3 cellular contexts compared by ENCODE assay signal in the genomic region with DNA sequence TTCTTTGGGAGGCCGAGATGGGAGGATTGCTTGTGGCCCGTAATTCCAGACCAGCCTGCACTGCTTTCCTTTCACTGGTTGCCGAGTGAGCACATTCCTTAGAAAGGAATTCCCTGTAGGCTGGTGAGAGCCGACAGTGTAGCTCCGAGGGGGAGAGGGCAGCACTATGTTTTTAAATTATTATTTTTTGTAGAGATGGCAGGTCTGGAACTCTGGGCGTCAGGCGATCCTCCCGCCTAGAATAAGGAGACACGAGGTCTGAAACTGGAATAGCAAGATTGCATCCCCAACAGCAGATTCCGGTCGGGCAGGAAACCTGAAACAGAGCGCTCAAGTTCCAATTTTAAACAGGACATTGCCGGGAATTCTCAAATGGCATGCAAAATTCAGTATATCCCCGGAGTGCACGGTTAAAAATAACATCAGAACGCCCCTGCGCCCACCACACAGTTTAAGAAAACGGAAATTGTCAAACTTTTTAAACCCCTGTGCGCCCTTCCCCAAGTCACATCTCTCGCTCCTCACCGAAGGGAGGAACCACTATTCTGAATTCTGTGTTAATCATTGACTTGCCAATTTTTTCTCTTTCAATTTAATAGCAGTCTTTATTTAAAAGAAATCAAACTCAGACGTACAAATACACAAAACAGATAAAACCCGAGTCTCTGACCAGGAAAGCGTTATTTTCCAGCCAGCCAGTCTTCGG.
TF ChIP-seq lines count a peak whose summit lies in the region.

No MANE protein-coding gene starts in this region.

TF ChIP-seq in Ishikawa, 13 proteins besides CTCF, POLR2A, EP300 and RAD21:
- TF ChIP-seq CEBPB (IDR thresholded peaks at IDR 0.05) = no peak
- TF ChIP-seq ZBTB7A (IDR thresholded peaks at IDR 0.05; ENCODE audit: low read depth) = no peak
- peak; percentile 57; the same call in 1 of the 2 replicates for TF ChIP-seq YY1 (IDR thresholded peaks at IDR 0.05; ENCODE audit: low read depth)
- 0 out of 2 replicates have a peak, but pooled peaks have one; percentile 2 for TF ChIP-seq CREB1 (IDR thresholded peaks at IDR 0.05; ENCODE audit: low read depth)
- TF ChIP-seq, protein P1, sequence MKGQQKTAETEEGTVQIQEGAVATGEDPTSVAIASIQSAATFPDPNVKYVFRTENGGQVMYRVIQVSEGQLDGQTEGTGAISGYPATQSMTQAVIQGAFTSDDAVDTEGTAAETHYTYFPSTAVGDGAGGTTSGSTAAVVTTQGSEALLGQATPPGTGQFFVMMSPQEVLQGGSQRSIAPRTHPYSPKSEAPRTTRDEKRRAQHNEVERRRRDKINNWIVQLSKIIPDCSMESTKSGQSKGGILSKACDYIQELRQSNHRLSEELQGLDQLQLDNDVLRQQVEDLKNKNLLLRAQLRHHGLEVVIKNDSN (IDR thresholded peaks at IDR 0.05) = peak; percentile 55
- TF ChIP-seq, protein P2, sequence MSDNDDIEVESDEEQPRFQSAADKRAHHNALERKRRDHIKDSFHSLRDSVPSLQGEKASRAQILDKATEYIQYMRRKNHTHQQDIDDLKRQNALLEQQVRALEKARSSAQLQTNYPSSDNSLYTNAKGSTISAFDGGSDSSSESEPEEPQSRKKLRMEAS (IDR thresholded peaks at IDR 0.05) = peak; percentile 100
- TF ChIP-seq TCF12 (IDR thresholded peaks at IDR 0.05; ENCODE audit: low read depth) = peak; percentile 67; the same call in 1 of the 2 replicates
- peak; percentile 80 for TF ChIP-seq TEAD4 (IDR thresholded peaks at IDR 0.05)

TF ChIP-seq in SK-N-SH treated with all-trans-retinoic acid at 6 μM for 48 hours, 23 proteins besides CTCF, POLR2A, EP300 and RAD21:
- TF ChIP-seq TCF4 (CRISPR knock-in tag; IDR thresholded peaks at IDR 0.05; ENCODE audit: borderline replicate concordance) (no peak), SNAI2 (CRISPR knock-in tag; IDR thresholded peaks at IDR 0.05) (peak; percentile 32; the same call in 1 of the 2 replicates), ZFP3 (CRISPR knock-in tag; IDR thresholded peaks at IDR 0.05) (0 out of 2 replicates have a peak, but pooled peaks have one; percentile 13), ISL1 (CRISPR knock-in tag; IDR thresholded peaks at IDR 0.05) (0 out of 2 replicates have a peak, but pooled peaks have one; percentile 26), CSDC2 (CRISPR knock-in tag; IDR thresholded peaks at IDR 0.05) (0 out of 2 replicates have a peak, but pooled peaks have one; percentile 44)

TF ChIP-seq in K562, 482 proteins besides CTCF, POLR2A, EP300 and RAD21 (continues in another document):
- peak; percentile 39; the same call in 1 of the 2 replicates for TF ChIP-seq MYBL2 (IDR thresholded peaks at IDR 0.05; ENCODE audit: low read depth)
- TF ChIP-seq MYBL2 (CRISPR knock-in tag; IDR thresholded peaks at IDR 0.05; ENCODE audit: borderline replicate concordance) = no peak
- peak in 1 of 2 experiments; percentile 53; a peak in 1 of 3 replicates for TF ChIP-seq CBX3 (IDR thresholded peaks at IDR 0.05; ENCODE audit: borderline replicate concordance in 1 of 2, low read length in 2 of 2)
- 0 out of 2 replicates have a peak, but pooled peaks have one; percentile 18 for TF ChIP-seq ZNF354B (CRISPR knock-in tag; IDR thresholded peaks at IDR 0.05)
- no peak for TF ChIP-seq PRMT5 (CRISPR knock-in tag; IDR thresholded peaks at IDR 0.05)
- no peak for TF ChIP-seq CAMTA2 (CRISPR knock-in tag; conservative IDR thresholded peaks at IDR 0.05)
- TF ChIP-seq, protein P3, sequence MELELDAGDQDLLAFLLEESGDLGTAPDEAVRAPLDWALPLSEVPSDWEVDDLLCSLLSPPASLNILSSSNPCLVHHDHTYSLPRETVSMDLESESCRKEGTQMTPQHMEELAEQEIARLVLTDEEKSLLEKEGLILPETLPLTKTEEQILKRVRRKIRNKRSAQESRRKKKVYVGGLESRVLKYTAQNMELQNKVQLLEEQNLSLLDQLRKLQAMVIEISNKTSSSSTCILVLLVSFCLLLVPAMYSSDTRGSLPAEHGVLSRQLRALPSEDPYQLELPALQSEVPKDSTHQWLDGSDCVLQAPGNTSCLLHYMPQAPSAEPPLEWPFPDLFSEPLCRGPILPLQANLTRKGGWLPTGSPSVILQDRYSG (tag; conservative IDR thresholded peaks at IDR 0.05; ENCODE audit: low read depth) = peak; percentile 47; the same call in 1 of the 2 replicates
- TF ChIP-seq, protein P4, sequence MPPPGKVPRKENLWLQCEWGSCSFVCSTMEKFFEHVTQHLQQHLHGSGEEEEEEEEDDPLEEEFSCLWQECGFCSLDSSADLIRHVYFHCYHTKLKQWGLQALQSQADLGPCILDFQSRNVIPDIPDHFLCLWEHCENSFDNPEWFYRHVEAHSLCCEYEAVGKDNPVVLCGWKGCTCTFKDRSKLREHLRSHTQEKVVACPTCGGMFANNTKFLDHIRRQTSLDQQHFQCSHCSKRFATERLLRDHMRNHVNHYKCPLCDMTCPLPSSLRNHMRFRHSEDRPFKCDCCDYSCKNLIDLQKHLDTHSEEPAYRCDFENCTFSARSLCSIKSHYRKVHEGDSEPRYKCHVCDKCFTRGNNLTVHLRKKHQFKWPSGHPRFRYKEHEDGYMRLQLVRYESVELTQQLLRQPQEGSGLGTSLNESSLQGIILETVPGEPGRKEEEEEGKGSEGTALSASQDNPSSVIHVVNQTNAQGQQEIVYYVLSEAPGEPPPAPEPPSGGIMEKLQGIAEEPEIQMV (tag; conservative IDR thresholded peaks at IDR 0.05; ENCODE audit: low read depth) = 0 out of 2 replicates have a peak, but pooled peaks have one; percentile 33
- TF ChIP-seq MYC (IDR thresholded peaks at IDR 0.05; ENCODE audit: low read depth, low read length) = peak; percentile 48
- 0 out of 2 replicates have a peak, but pooled peaks have one; percentile 34 for TF ChIP-seq MYC (CRISPR knock-in tag; IDR thresholded peaks at IDR 0.05; ENCODE audit: borderline replicate concordance, low read depth)
- TF ChIP-seq ETV5 (CRISPR knock-in tag; IDR thresholded peaks at IDR 0.05; ENCODE audit: low read depth) = peak; percentile 71
- peak; percentile 49; the same call in 1 of the 2 replicates for TF ChIP-seq CXXC5 (CRISPR knock-in tag; IDR thresholded peaks at IDR 0.05)
- TF ChIP-seq ZNF24 (IDR thresholded peaks at IDR 0.05) = no peak
- TF ChIP-seq KHSRP (IDR thresholded peaks at IDR 0.05) = no peak
- no peak for TF ChIP-seq JUND (IDR thresholded peaks at IDR 0.05; ENCODE audit: borderline replicate concordance, low read depth, low read length)
- TF ChIP-seq JUND (tag; IDR thresholded peaks at IDR 0.05; ENCODE audit: borderline replicate concordance, low read depth, low read length) = peak; percentile 15; the same call in 1 of the 3 replicates
- peak; percentile 40 for TF ChIP-seq SMARCA4 (IDR thresholded peaks at IDR 0.05)
- no peak for TF ChIP-seq MXI1 (IDR thresholded peaks at IDR 0.05; ENCODE audit: low read depth, low read length)
- no peak for TF ChIP-seq ZNF146 (CRISPR knock-in tag; IDR thresholded peaks at IDR 0.05; ENCODE audit: unreplicated experiment)
- no peak for TF ChIP-seq RBM39 (optimal IDR thresholded peaks at IDR 0.05; ENCODE audit: low read depth, low read length)
- TF ChIP-seq PTRF (tag; IDR thresholded peaks at IDR 0.05) = 0 out of 2 replicates have a peak, but pooled peaks have one; percentile 24
- TF ChIP-seq, protein P5, sequence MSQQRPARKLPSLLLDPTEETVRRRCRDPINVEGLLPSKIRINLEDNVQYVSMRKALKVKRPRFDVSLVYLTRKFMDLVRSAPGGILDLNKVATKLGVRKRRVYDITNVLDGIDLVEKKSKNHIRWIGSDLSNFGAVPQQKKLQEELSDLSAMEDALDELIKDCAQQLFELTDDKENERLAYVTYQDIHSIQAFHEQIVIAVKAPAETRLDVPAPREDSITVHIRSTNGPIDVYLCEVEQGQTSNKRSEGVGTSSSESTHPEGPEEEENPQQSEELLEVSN (IDR thresholded peaks at IDR 0.05; ENCODE audit: borderline replicate concordance in 1 of 2, extremely low read depth in 1 of 2, insufficient read depth in 1 of 2, insufficient read length in 1 of 2, low read depth in 1 of 2, low read length in 1 of 2, poor library complexity in 1 of 2, severe bottlenecking in 1 of 2) = peak; percentile 86 to 99
- no peak for TF ChIP-seq LARP7 (IDR thresholded peaks at IDR 0.05)
- TF ChIP-seq SMAD4 (CRISPR knock-in tag; conservative IDR thresholded peaks at IDR 0.05) = peak; percentile 76
- TF ChIP-seq THRAP3 (IDR thresholded peaks at IDR 0.05; ENCODE audit: borderline replicate concordance) = 0 out of 2 replicates have a peak, but pooled peaks have one; percentile 47
- no peak for TF ChIP-seq LCOR (CRISPR knock-in tag; IDR thresholded peaks at IDR 0.05)
- TF ChIP-seq, protein P6, sequence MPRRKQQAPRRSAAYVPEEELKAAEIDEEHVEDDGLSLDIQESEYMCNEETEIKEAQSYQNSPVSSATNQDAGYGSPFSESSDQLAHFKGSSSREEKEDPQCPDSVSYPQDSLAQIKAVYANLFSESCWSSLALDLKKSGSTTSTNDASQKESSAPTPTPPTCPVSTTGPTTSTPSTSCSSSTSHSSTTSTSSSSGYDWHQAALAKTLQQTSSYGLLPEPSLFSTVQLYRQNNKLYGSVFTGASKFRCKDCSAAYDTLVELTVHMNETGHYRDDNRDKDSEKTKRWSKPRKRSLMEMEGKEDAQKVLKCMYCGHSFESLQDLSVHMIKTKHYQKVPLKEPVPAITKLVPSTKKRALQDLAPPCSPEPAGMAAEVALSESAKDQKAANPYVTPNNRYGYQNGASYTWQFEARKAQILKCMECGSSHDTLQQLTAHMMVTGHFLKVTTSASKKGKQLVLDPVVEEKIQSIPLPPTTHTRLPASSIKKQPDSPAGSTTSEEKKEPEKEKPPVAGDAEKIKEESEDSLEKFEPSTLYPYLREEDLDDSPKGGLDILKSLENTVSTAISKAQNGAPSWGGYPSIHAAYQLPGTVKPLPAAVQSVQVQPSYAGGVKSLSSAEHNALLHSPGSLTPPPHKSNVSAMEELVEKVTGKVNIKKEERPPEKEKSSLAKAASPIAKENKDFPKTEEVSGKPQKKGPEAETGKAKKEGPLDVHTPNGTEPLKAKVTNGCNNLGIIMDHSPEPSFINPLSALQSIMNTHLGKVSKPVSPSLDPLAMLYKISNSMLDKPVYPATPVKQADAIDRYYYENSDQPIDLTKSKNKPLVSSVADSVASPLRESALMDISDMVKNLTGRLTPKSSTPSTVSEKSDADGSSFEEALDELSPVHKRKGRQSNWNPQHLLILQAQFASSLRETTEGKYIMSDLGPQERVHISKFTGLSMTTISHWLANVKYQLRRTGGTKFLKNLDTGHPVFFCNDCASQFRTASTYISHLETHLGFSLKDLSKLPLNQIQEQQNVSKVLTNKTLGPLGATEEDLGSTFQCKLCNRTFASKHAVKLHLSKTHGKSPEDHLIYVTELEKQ (CRISPR knock-in tag; IDR thresholded peaks at IDR 0.05) = 0 out of 2 replicates have a peak, but pooled peaks have one; percentile 33
- TF ChIP-seq STAT5A (IDR thresholded peaks at IDR 0.05; ENCODE audit: borderline replicate concordance, low read length) = no peak
- 0 out of 2 replicates have a peak, but pooled peaks have one; percentile 2 for TF ChIP-seq GATA2 (CRISPR knock-in tag; IDR thresholded peaks at IDR 0.05)
- TF ChIP-seq, protein P7, sequence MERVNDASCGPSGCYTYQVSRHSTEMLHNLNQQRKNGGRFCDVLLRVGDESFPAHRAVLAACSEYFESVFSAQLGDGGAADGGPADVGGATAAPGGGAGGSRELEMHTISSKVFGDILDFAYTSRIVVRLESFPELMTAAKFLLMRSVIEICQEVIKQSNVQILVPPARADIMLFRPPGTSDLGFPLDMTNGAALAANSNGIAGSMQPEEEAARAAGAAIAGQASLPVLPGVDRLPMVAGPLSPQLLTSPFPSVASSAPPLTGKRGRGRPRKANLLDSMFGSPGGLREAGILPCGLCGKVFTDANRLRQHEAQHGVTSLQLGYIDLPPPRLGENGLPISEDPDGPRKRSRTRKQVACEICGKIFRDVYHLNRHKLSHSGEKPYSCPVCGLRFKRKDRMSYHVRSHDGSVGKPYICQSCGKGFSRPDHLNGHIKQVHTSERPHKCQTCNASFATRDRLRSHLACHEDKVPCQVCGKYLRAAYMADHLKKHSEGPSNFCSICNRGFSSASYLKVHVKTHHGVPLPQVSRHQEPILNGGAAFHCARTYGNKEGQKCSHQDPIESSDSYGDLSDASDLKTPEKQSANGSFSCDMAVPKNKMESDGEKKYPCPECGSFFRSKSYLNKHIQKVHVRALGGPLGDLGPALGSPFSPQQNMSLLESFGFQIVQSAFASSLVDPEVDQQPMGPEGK (CRISPR knock-in tag; IDR thresholded peaks at IDR 0.05; ENCODE audit: borderline replicate concordance) = no peak
- TF ChIP-seq PHB2 (IDR thresholded peaks at IDR 0.05; ENCODE audit: low read depth) = no peak
- 0 out of 2 replicates have a peak, but pooled peaks have one; percentile 28 for TF ChIP-seq SMARCC2 (IDR thresholded peaks at IDR 0.05; ENCODE audit: low read depth)
- 0 out of 2 replicates have a peak, but pooled peaks have one; percentile 18 for TF ChIP-seq FOXM1 (IDR thresholded peaks at IDR 0.05; ENCODE audit: low read depth)
- no peak for TF ChIP-seq FOXM1 (CRISPR knock-in tag; IDR thresholded peaks at IDR 0.05; ENCODE audit: low read depth)
- TF ChIP-seq NCOR1 (IDR thresholded peaks at IDR 0.05) = no peak
- TF ChIP-seq CREM (IDR thresholded peaks at IDR 0.05; ENCODE audit: low read depth) = 0 out of 2 replicates have a peak, but pooled peaks have one; percentile 5
- TF ChIP-seq, protein P8, sequence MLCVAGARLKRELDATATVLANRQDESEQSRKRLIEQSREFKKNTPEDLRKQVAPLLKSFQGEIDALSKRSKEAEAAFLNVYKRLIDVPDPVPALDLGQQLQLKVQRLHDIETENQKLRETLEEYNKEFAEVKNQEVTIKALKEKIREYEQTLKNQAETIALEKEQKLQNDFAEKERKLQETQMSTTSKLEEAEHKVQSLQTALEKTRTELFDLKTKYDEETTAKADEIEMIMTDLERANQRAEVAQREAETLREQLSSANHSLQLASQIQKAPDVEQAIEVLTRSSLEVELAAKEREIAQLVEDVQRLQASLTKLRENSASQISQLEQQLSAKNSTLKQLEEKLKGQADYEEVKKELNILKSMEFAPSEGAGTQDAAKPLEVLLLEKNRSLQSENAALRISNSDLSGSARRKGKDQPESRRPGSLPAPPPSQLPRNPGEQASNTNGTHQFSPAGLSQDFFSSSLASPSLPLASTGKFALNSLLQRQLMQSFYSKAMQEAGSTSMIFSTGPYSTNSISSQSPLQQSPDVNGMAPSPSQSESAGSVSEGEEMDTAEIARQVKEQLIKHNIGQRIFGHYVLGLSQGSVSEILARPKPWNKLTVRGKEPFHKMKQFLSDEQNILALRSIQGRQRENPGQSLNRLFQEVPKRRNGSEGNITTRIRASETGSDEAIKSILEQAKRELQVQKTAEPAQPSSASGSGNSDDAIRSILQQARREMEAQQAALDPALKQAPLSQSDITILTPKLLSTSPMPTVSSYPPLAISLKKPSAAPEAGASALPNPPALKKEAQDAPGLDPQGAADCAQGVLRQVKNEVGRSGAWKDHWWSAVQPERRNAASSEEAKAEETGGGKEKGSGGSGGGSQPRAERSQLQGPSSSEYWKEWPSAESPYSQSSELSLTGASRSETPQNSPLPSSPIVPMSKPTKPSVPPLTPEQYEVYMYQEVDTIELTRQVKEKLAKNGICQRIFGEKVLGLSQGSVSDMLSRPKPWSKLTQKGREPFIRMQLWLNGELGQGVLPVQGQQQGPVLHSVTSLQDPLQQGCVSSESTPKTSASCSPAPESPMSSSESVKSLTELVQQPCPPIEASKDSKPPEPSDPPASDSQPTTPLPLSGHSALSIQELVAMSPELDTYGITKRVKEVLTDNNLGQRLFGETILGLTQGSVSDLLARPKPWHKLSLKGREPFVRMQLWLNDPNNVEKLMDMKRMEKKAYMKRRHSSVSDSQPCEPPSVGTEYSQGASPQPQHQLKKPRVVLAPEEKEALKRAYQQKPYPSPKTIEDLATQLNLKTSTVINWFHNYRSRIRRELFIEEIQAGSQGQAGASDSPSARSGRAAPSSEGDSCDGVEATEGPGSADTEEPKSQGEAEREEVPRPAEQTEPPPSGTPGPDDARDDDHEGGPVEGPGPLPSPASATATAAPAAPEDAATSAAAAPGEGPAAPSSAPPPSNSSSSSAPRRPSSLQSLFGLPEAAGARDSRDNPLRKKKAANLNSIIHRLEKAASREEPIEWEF (CRISPR knock-in tag; IDR thresholded peaks at IDR 0.05) = peak; percentile 83
- no peak for TF ChIP-seq POLR2H (tag; IDR thresholded peaks at IDR 0.05; ENCODE audit: low read depth)
- no peak for TF ChIP-seq ILK (tag; IDR thresholded peaks at IDR 0.05; ENCODE audit: borderline replicate concordance, low read depth)
